Comparison of ENCODE assay signal across 37 cellular contexts in the genomic region with DNA sequence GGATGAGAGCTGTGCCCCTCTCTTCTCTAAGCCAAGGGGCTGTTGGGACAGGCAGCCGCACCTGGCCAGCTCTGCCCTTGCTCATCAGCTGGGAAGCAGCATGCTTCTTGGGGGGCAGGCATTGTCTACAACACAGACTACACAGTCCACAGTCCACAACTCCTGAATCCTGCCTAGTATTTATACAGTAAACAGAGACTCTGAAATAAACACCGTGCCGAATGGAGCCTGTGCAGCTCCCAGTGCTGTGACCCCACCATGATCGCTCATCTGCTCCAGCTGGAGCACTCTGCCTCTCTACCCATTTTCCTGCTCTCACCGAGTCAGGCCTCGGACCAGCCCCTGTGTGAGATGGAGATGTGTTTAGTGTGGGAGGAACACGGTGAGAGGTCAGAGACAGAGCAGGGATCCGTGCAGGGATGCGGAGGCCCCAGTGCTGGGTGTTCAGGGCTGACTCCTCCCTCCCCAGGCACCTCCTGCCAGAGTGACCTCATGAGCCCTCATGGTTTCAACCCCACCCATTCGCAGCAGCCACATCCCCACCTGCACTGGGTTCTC.
"Had no signal": no experiment of that assay in that cellular context is flagged by ENCODE, and none has a peak within 500 bp of the region (broad histone marks: within the 10 kb centered on the region; RNA-seq: fewer than 3 reads in every experiment).

No MANE protein-coding gene starts in this region.

- H3K9ac ChIP-seq: KMS-11 had no signal

- FAIRE-seq: RCC 7860 had no signal

- H3K4me3 ChIP-seq: PC-9 had no signal

- H3K27me3 ChIP-seq: brain microvascular endothelial cell had no signal

- H3K36me3 ChIP-seq: brain microvascular endothelial cell had no signal

- H3K27me3 Mint-ChIP-seq: activated B cell treated with CpG ODN at 0.5 μM for 24 hours; activated naive CD8-positive, alpha-beta T cell treated with anti-CD3 and anti-CD28 coated beads for 36 hours had no signal

- H3K4me2 ChIP-seq: KMS-11, PC-9 had no signal

- H3K4me3 Mint-ChIP-seq: activated B cell treated with CpG ODN at 0.5 μM for 24 hours; activated CD4-positive, alpha-beta memory T cell treated with anti-CD3 and anti-CD28 coated beads for 36 hours; activated naive CD8-positive, alpha-beta T cell treated with anti-CD3 and anti-CD28 coated beads for 36 hours; activated T-cell treated with anti-CD3 and anti-CD28 coated beads, Interleukin-2, amount 50 U/mL, for 72 hours; activated T-helper 17 cell treated with anti-CD3 and anti-CD28 coated beads, Interleukin-2, amount 50 U/mL, for 72 hours; central memory CD8-positive, alpha-beta T cell; T-cell had no signal

- H3K4me1 Mint-ChIP-seq: activated B cell treated with CpG ODN at 0.5 μM for 24 hours; activated naive CD8-positive, alpha-beta T cell treated with anti-CD3 and anti-CD28 coated beads for 36 hours; activated T-helper 17 cell treated with anti-CD3 and anti-CD28 coated beads, Interleukin-2, amount 50 U/mL, for 72 hours; central memory CD8-positive, alpha-beta T cell; T-cell had no signal

- H3K27ac Mint-ChIP-seq: activated B cell treated with CpG ODN at 0.5 μM for 24 hours; activated CD4-positive, alpha-beta memory T cell treated with anti-CD3 and anti-CD28 coated beads for 36 hours; activated naive CD8-positive, alpha-beta T cell treated with anti-CD3 and anti-CD28 coated beads for 36 hours; activated T-cell treated with anti-CD3 and anti-CD28 coated beads, Interleukin-2, amount 50 U/mL, for 72 hours; activated T-helper 17 cell treated with anti-CD3 and anti-CD28 coated beads, Interleukin-2, amount 50 U/mL, for 72 hours had no signal

- ATAC-seq: activated T-cell treated with anti-CD3 and anti-CD28 coated beads, Interleukin-2, amount 50 U/mL, for 72 hours; activated T-helper 17 cell treated with anti-CD3 and anti-CD28 coated beads, Interleukin-2, amount 50 U/mL, for 72 hours; Right ventricle myocardium inferior; SK-N-SH treated with all-trans-retinoic acid at 6 μM for 48 hours; T-cell had no signal

- H3K36me3 Mint-ChIP-seq: T-cell had no signal

- H3K27ac ChIP-seq: brain microvascular endothelial cell, KMS-11, PC-9, RWPE1, VCaP had no signal

- H2AFZ ChIP-seq: PC-9 had no signal

- DNase-seq: activated B cell treated with CpG ODN at 0.5 μM for 24 hours; activated CD4-positive, alpha-beta memory T cell treated with anti-CD3 and anti-CD28 coated beads for 36 hours; activated CD4-positive, alpha-beta T cell treated with anti-CD3 and anti-CD28 coated beads for 4 hours; activated CD4-positive, alpha-beta T cell treated with anti-CD3 and anti-CD28 coated beads, Interleukin-2, amount 50 U/mL, for 1 hour; activated CD4-positive, CD25-positive, alpha-beta regulatory T cell treated with anti-CD3 and anti-CD28 coated beads, Interleukin-2, amount 50 U/mL, for 72 hours; activated effector memory CD4-positive, alpha-beta T cell treated with anti-CD3 and anti-CD28 coated beads, Interleukin-2, amount 50 U/mL, for 16 hours; activated naive CD4-positive, alpha-beta T cell; activated naive CD4-positive, alpha-beta T cell treated with anti-CD3 and anti-CD28 coated beads, Interleukin-2, amount 50 U/mL, for 16 hours; activated naive CD8-positive, alpha-beta T cell treated with anti-CD3 and anti-CD28 coated beads for 36 hours; activated T-cell treated with anti-CD3 and anti-CD28 coated beads, Interleukin-2, amount 50 U/mL, for 1 hour; activated T-cell treated with anti-CD3 and anti-CD28 coated beads, Interleukin-2, amount 50 U/mL, for 72 hours; amniotic stem cell; brain microvascular endothelial cell; MM.1S; NCI-H1092 treated with DMSO at 0.1 percent for 48 hours; NCI-H1417; NCI-H146; NCI-H187; NCI-H2029 treated with DMSO at 0.1 percent for 48 hours; NCI-H2107; NCI-H2171; NCI-H510A; NCI-H526; NCI-H748 treated with DMSO at 0.1 percent for 48 hours; PC-9; SIG-M5; T-cell; T-helper 2 cell; T-helper 9 cell had no signal
